In genomic region chr14:68104518-68104917, GRCh38 we compare ENCODE assay signal across 13 cellular contexts.
DNase-seq lines count a peak whose midpoint lies in the region; ATAC-seq and TF ChIP-seq lines count a peak whose summit lies in the region.
"Had no signal": no experiment of that assay in that cellular context is flagged by ENCODE, and none has a peak within 500 bp of the region (broad histone marks: within the 10 kb centered on the region; RNA-seq: fewer than 3 reads in every experiment).

No MANE protein-coding gene starts in this region.

- POLR2A ChIA-PET in AG04450 (lab: Yijun Ruan, JAX) (interaction anchor here (0.6 kb wide), 1 partner anchor 178 kb away, joined by 6 read pairs; no protein-coding TSS in a partner anchor), IMR-90 (lab: Charles Lee; ENCODE audit: unreplicated experiment) (interaction anchor here (0.7 kb wide), 1 partner anchor 142 kb away, joined by 3 read pairs; no protein-coding TSS in a partner anchor)
- POLR2A ChIA-PET in naive thymus-derived CD4-positive, alpha-beta T cell (lab: Charles Lee), result no interaction called here

- peaks cover 14 to 30% (median 22%) of the 10 kb centered on the region in 5 donors for H3K36me3 Mint-ChIP-seq in naive thymus-derived CD4-positive, alpha-beta T cell

- TF ChIP-seq RAD21 in IMR-90 (IDR thresholded peaks at IDR 0.05; ENCODE audit: low read length), result no peak

- no peak overlapping the region for H3K56ac ChIP-seq in IMR-90 (ENCODE audit: extremely low read depth, insufficient read depth, low read length)

- H3K14ac ChIP-seq in IMR-90 (replicated peaks; ENCODE audit: low read depth, low read length), result no peak overlapping the region

- peaks cover 12% of the 10 kb centered on the region for H3K9me3 ChIP-seq in AG04450 (ENCODE audit: control insufficient read depth, insufficient read depth, low read length)
- peaks cover 11% of the 10 kb centered on the region for H3K9me3 ChIP-seq in IMR-90 (ENCODE audit: control insufficient read depth, insufficient read depth, low read length)
- H3K9me3 ChIP-seq in muscle layer of colon (ENCODE audit: low read length), result no peaks in the 10 kb centered on the region
- peaks cover 0 to 18% (median 4%) of the 10 kb centered on the region in 3 experiments for H3K9me3 ChIP-seq in naive thymus-derived CD4-positive, alpha-beta T cell (ENCODE audit: control insufficient read depth in 2 of 3, low read length in 3 of 3)
- H3K9me3 ChIP-seq in mucosa of descending colon, result peaks cover 26% of the 10 kb centered on the region

- peak overlapping the region; percentile 86 for H2BK5ac ChIP-seq in IMR-90 (ENCODE audit: low read depth, low read length, poor library complexity, severe bottlenecking)

- H3K36me3 ChIP-seq in IMR-90 (ENCODE audit: control insufficient read depth, insufficient read depth, low read length), result no peaks in the 10 kb centered on the region
- H3K36me3 ChIP-seq in muscle layer of colon (ENCODE audit: insufficient read depth, low read length), result no peaks in the 10 kb centered on the region
- H3K36me3 ChIP-seq in naive thymus-derived CD4-positive, alpha-beta T cell (ENCODE audit: control insufficient read depth in 2 of 3, insufficient read depth in 3 of 3, low read length in 3 of 3), result peaks cover 0 to 6% (median 0%) of the 10 kb centered on the region in 3 experiments
- H3K36me3 ChIP-seq in mucosa of descending colon (ENCODE audit: low read depth), result no peaks in the 10 kb centered on the region

- no peak overlapping the region for H3K23ac ChIP-seq in IMR-90 (ENCODE audit: low read depth, low read length)

- no peak overlapping the region for H2BK15ac ChIP-seq in IMR-90 (ENCODE audit: low read depth, low read length)

- H3K9me1 ChIP-seq in IMR-90 (ENCODE audit: insufficient read depth, low read length), result no peaks in the 10 kb centered on the region

- H4K20me1 ChIP-seq in IMR-90 (ENCODE audit: insufficient read depth, low read length), result no peaks in the 10 kb centered on the region

- intact Hi-C loops in IMR-90 (cut with micrococcal nuclease), result loop anchor here (10.0 kb wide), 1 partner anchor 90 kb away; no protein-coding TSS in a partner anchor
- intact Hi-C loops in naive thymus-derived CD4-positive, alpha-beta T cell (cut with micrococcal nuclease), result no loop called here
- intact Hi-C loops in mucosa of descending colon (cut with DNase I, micrococcal nuclease), result no loop called here

- no TSS peak for BruUV-seq in IMR-90 (replicated peaks; lab: Mats Ljungman, UMichigan)

- peak overlapping the region; percentile 65; the same call in 1 of the 2 replicates for H3K4ac ChIP-seq in IMR-90 (ENCODE audit: low read depth, low read length)

- no CpG with 5 or more reads among the region's 1 CpG for WGBS in IMR-90 (ENCODE audit: extremely low coverage in 2 of 2, insufficient read length in 1 of 2), 2 experiments

- no peak overlapping the region for H3K4me3 Mint-ChIP-seq in naive thymus-derived CD4-positive, alpha-beta T cell
- H3K4me3 Mint-ChIP-seq: CD8-positive, alpha-beta memory T cell had no signal

- peak overlapping the region; percentile 85 for H3K4me2 ChIP-seq in IMR-90 (ENCODE audit: low read depth, low read length)

- no peaks in the 10 kb centered on the region for H3K79me1 ChIP-seq in IMR-90 (ENCODE audit: low read depth in 1 of 2, low read length in 2 of 2)

- H3K9me3 Mint-ChIP-seq in naive thymus-derived CD4-positive, alpha-beta T cell, result peaks cover 5 to 33% (median 23%) of the 10 kb centered on the region in 11 donors

- H3K4me1 Mint-ChIP-seq in naive thymus-derived CD4-positive, alpha-beta T cell, result peaks cover 0 to 6% (median 0%) of the 10 kb centered on the region in 7 donors

- H3K27me3 ChIP-seq in AG04450 (ENCODE audit: control insufficient read depth, insufficient read depth, low read length), result no peaks in the 10 kb centered on the region
- no peaks in the 10 kb centered on the region for H3K27me3 ChIP-seq in IMR-90 (ENCODE audit: control insufficient read depth, insufficient read depth, low read length)
- H3K27me3 ChIP-seq in muscle layer of colon (ENCODE audit: control insufficient read depth in 1 of 2, insufficient read depth in 2 of 2, low read length in 2 of 2), result no peaks in the 10 kb centered on the region
- no peaks in the 10 kb centered on the region for H3K27me3 ChIP-seq in naive thymus-derived CD4-positive, alpha-beta T cell (ENCODE audit: control insufficient read depth in 2 of 2, insufficient read depth in 2 of 2, low read length in 2 of 2)
- H3K27me3 ChIP-seq: dorsolateral prefrontal cortex had no signal

- H2BK20ac ChIP-seq in IMR-90 (ENCODE audit: low read depth, low read length), result peak overlapping the region; percentile 75; the same call in 1 of the 2 replicates

- no peak overlapping the region for H3K27ac Mint-ChIP-seq in naive thymus-derived CD4-positive, alpha-beta T cell

- H4K91ac ChIP-seq in IMR-90 (ENCODE audit: insufficient read depth, low read depth, low read length), result no peak overlapping the region

- ATAC-seq in IMR-90 (ENCODE audit: low read depth) (peak; percentile 94), GM19023 (IDR thresholded peaks at IDR 0.05; ENCODE audit: unreplicated experiment) (no peak), mucosa of descending colon (no peak)
- no peak for ATAC-seq in naive thymus-derived CD4-positive, alpha-beta T cell
- ATAC-seq: stimulated activated naive CD8-positive, alpha-beta T cell treated with anti-CD3 and anti-CD28 coated beads, Interleukin-15, Interleukin-2, amounts not matched to agents 100 U/mL and 50 U/mL, for 24 hours had no signal

- H4K8ac ChIP-seq in IMR-90 (ENCODE audit: low read depth in 2 of 2, low read length in 2 of 2), result peak overlapping the region in 1 of 2 experiments; percentile 42; a peak in 1 of 4 replicates

- DNase-seq in AG04450 (ENCODE audit: low read depth, low spot score) (peak; percentile 46), IMR-90 (peak; percentile 91), epithelial cell of prostate (ENCODE audit: low read depth, low spot score) (peak; percentile 89), NOMO-1 (lab: John Stamatoyannopoulos, UW; ENCODE audit: unreplicated experiment in 2 of 2) (no peak), mucosa of descending colon (no peak)
- DNase-seq in naive thymus-derived CD4-positive, alpha-beta T cell, result no peak
- DNase-seq: activated T-cell treated with anti-CD3 and anti-CD28 coated beads, Interleukin-2, amount 50 U/mL, for 1 hour; CD8-positive, alpha-beta memory T cell; dorsolateral prefrontal cortex; NCI-H2171; stimulated activated naive CD8-positive, alpha-beta T cell treated with anti-CD3 and anti-CD28 coated beads, Interleukin-15, Interleukin-2, amounts not matched to agents 100 U/mL and 50 U/mL, for 24 hours had no signal

- H2AFZ ChIP-seq in IMR-90 (replicated peaks; ENCODE audit: low read length, poor library complexity), result no peak overlapping the region

- no peak overlapping the region for H2AK9ac ChIP-seq in IMR-90 (replicated peaks; ENCODE audit: low read depth, low read length, poor library complexity)

- TF ChIP-seq CTCF in AG04450 (IDR thresholded peaks at IDR 0.05; ENCODE audit: low read depth, low read length) (no peak), IMR-90 (conservative IDR thresholded peaks at IDR 0.05; ENCODE audit: low read depth, low read length) (no peak), mucosa of descending colon (IDR thresholded peaks at IDR 0.05) (no peak)

- no peak overlapping the region for H2AK5ac ChIP-seq in IMR-90 (ENCODE audit: low read depth, low read length)

- no peak overlapping the region for H4K5ac ChIP-seq in IMR-90 (ENCODE audit: low read depth, low read length)

- no peak for TF ChIP-seq POLR2A in IMR-90 (IDR thresholded peaks at IDR 0.05; ENCODE audit: low read depth, low read length)

- H3K27ac ChIP-seq in AG04450 (ENCODE audit: low read depth, low read length) (no peak overlapping the region), IMR-90 (ENCODE audit: insufficient read depth, low read length) (peak overlapping the region; percentile 44; the same call in 1 of the 2 replicates), epithelial cell of prostate (peak overlapping the region; percentile 63), muscle layer of colon (ENCODE audit: low read depth, low read length) (peak overlapping the region; percentile 76)
- H3K27ac ChIP-seq in naive thymus-derived CD4-positive, alpha-beta T cell (ENCODE audit: low read depth, low read length), result no peak overlapping the region
- H3K27ac ChIP-seq: dorsolateral prefrontal cortex had no signal

- peaks cover 4% of the 10 kb centered on the region; the same call in 1 of the 2 replicates for H3K4me1 ChIP-seq in IMR-90 (ENCODE audit: control insufficient read depth, insufficient read depth, low read length)
- H3K4me1 ChIP-seq in muscle layer of colon (ENCODE audit: insufficient read depth, low read length), result peaks cover 53% of the 10 kb centered on the region
- H3K4me1 ChIP-seq in naive thymus-derived CD4-positive, alpha-beta T cell (ENCODE audit: control insufficient read depth in 2 of 2, insufficient read depth in 2 of 2, low read length in 2 of 2), result no peaks in the 10 kb centered on the region
- no peaks in the 10 kb centered on the region for H3K4me1 ChIP-seq in mucosa of descending colon (ENCODE audit: low read depth)

- dilution Hi-C loops in IMR-90 (cut with HindIII; ENCODE audit: low sequenced_read_pairs, unreplicated experiment), result no loop called here

- in situ Hi-C loops in IMR-90 (cut with MboI; ENCODE audit: low sequenced_read_pairs), result no loop called here

- H3K27me3 Mint-ChIP-seq in naive thymus-derived CD4-positive, alpha-beta T cell, result no peaks in the 10 kb centered on the region

- CTCF ChIA-PET in AG04450 (lab: Charles Lee), result interaction anchor here (1.3 kb wide), 1 partner anchor 171 kb away, joined by 4 read pairs; no protein-coding TSS in a partner anchor
- CTCF ChIA-PET in IMR-90 (lab: Yijun Ruan, JAX), result no interaction called here
- CTCF ChIA-PET in naive thymus-derived CD4-positive, alpha-beta T cell (lab: Charles Lee), result interaction anchor here (0.6 kb wide), 1 partner anchor 45 kb away, joined by 3 read pairs; no protein-coding TSS in a partner anchor

- H3K9ac ChIP-seq in IMR-90 (ENCODE audit: low read depth, low read length), result no peak overlapping the region
- no peak overlapping the region for H3K9ac ChIP-seq in muscle layer of colon (ENCODE audit: low read length)

- H2BK120ac ChIP-seq in IMR-90 (ENCODE audit: low read depth, low read length), result peak overlapping the region; percentile 68; the same call in 1 of the 2 replicates

- peak overlapping the region; percentile 88; the same call in 1 of the 2 replicates for H3K18ac ChIP-seq in IMR-90 (ENCODE audit: low read depth, low read length)

- H3K4me3 ChIP-seq in AG04450 (ENCODE audit: low read depth, low read length) (no peak overlapping the region), IMR-90 (ENCODE audit: insufficient read depth, low read depth, low read length) (no peak overlapping the region), muscle layer of colon (ENCODE audit: low read depth in 1 of 2, low read length in 2 of 2) (no peak overlapping the region), mucosa of descending colon (no peak overlapping the region)
- no peak overlapping the region for H3K4me3 ChIP-seq in naive thymus-derived CD4-positive, alpha-beta T cell (ENCODE audit: low read length)
- H3K4me3 ChIP-seq: dorsolateral prefrontal cortex had no signal

TF ChIP-seq in IMR-90, 13 proteins besides CTCF, POLR2A, EP300 and RAD21 (continues in another document):
- no peak for TF ChIP-seq BHLHE40 (IDR thresholded peaks at IDR 0.05; ENCODE audit: low read depth, low read length)
- TF ChIP-seq FOS (IDR thresholded peaks at IDR 0.05; ENCODE audit: low read depth, low read length), result peak; percentile 74
- no peak for TF ChIP-seq MAFK (IDR thresholded peaks at IDR 0.05; ENCODE audit: low read depth, low read length)

Comparison
In these comparisons a context has a peak if more than half of its experiments do, and no peak if none do; other contexts are left out.
1. DNase-seq: peak in AG04450 (single experiment), IMR-90 (single experiment) and epithelial cell of prostate (single experiment); none in NOMO-1 (0 of 2), naive thymus-derived CD4-positive, alpha-beta T cell (0 of 9) and mucosa of descending colon (0 of 3).
2. H3K27ac ChIP-seq: peak in IMR-90 (single experiment), epithelial cell of prostate (single experiment) and muscle layer of colon (single experiment); none in AG04450 (single experiment) and naive thymus-derived CD4-positive, alpha-beta T cell (single experiment).